12 cellular contexts compared by ENCODE assay signal in the genomic region with DNA sequence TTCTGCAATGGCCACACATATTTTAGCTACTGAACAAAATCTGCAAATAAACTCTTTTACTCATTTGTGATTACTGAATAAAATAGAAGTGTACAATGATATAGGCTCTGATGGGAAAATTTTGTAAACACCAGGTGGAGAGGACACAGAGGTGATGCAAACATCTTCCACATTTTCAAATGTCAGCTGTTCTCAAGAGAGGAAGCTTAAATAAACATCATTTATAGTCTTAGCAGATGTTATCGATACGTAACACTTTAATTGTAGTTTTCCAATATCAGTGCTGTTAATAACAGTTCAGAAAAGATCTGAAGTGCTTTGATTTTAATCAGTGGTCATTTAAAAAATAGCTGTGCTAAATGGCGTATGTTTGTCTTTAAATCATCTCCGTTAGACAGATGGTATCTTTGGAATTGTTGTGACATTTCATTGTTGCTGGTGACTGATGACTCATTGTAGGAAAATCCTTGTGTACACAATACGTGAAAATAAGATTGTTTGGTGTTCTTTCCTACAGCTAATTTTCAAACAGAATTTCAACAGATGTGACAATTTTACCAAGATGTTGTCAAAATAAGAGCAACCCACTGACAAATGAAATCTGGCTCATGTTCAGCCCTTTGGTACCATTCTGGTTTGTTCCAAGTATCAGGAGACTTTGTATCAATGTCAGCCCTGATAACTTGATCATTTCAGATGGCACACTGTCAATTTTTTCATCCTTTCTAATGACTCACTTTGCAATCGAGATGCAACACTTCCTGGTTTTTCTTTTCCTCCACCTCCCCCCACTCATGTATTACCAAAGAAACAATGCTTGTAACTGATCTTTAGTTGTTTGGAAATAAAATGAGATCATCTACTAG.
A peak's percentile ranks its signal among the peaks of the same experiment; 100 is the strongest.
DNase-seq lines count a peak whose midpoint lies in the region; ATAC-seq and TF ChIP-seq lines count a peak whose summit lies in the region.
"Had no signal": no experiment of that assay in that cellular context is flagged by ENCODE, and none has a peak within 500 bp of the region (broad histone marks: within the 10 kb centered on the region; RNA-seq: fewer than 3 reads in every experiment).

No MANE protein-coding gene starts in this region.

- no peaks in the 10 kb centered on the region for H3K23me2 ChIP-seq in H9 (ENCODE audit: insufficient read length, low read depth, low read length, poor library complexity, severe bottlenecking)

- H2BK15ac ChIP-seq in H9 (ENCODE audit: low read depth, low read length), result no peak overlapping the region

- no peak overlapping the region for H3K56ac ChIP-seq in H9 (ENCODE audit: insufficient read length, low read depth, low read length)

- H3K36me3 ChIP-seq in HUES64 (ENCODE audit: insufficient read depth, low read length), result no peaks in the 10 kb centered on the region

- no peak for TF ChIP-seq CTCF in H9 (conservative IDR thresholded peaks at IDR 0.05)

- H3K14ac ChIP-seq in H9 (ENCODE audit: insufficient read depth, low read length), result no peak overlapping the region

- peaks cover 12 to 13% of the 10 kb centered on the region in 2 experiments for H3K4me1 Mint-ChIP-seq in H9
- H3K4me1 Mint-ChIP-seq: activated CD4-positive, alpha-beta memory T cell treated with anti-CD3 and anti-CD28 coated beads, Interleukin-2, amount 10 ng/mL, durations not matched to agents 7 days and 5 days had no signal

- H3T11ph ChIP-seq in H9 (ENCODE audit: low read length), result no peak overlapping the region

- H4K5ac ChIP-seq in H9 (ENCODE audit: insufficient read length, low read depth, low read length), result no peak overlapping the region

- H3K79me2 ChIP-seq in H9 (ENCODE audit: insufficient read depth, low read length), result no peaks in the 10 kb centered on the region

- no peak overlapping the region for H2AK5ac ChIP-seq in H9 (ENCODE audit: insufficient read length, low read length)

- no peak overlapping the region for H4K91ac ChIP-seq in H9 (ENCODE audit: insufficient read length, low read depth, low read length)

- no peak overlapping the region for H2BK5ac ChIP-seq in H9 (ENCODE audit: insufficient read length, low read length)

- no peak overlapping the region for H4K8ac ChIP-seq in H9 (replicated peaks; ENCODE audit: insufficient read length, low read depth, low read length)

- H3K79me1 ChIP-seq in H9 (ENCODE audit: insufficient read depth, low read depth, low read length, poor library complexity, severe bottlenecking), result no peaks in the 10 kb centered on the region

- H3K4me3 ChIP-seq in HUES64 (ENCODE audit: low read length), result no peak overlapping the region

- H3K9me3 ChIP-seq in HUES64 (ENCODE audit: insufficient read depth, low read depth, low read length) (no peaks in the 10 kb centered on the region), H9 (ENCODE audit: control insufficient read depth, low read depth, low read length) (no peaks in the 10 kb centered on the region)
- H3K9me3 ChIP-seq: Caco-2 had no signal

- no peak overlapping the region for H3K4me2 ChIP-seq in H9 (ENCODE audit: insufficient read depth, insufficient read length, low read length)
- H3K4me2 ChIP-seq: KMS-11 had no signal

- peak overlapping the region; percentile 37; the same call in 1 of the 2 replicates for H3K27ac ChIP-seq in HUES64 (ENCODE audit: low read depth, low read length)
- H3K27ac ChIP-seq in H9 (ENCODE audit: insufficient read length, low read depth, low read length), result no peak overlapping the region
- H3K27ac ChIP-seq: KMS-11 had no signal

- 83% methylated on average over 6 of the region's 6 CpGs for WGBS in HUES64
- no CpG with 5 or more reads among the region's 6 CpGs for WGBS in H9 (ENCODE audit: extremely low coverage, insufficient read length, low lambda C conversion rate)

- no peak overlapping the region for H2BK20ac ChIP-seq in H9 (ENCODE audit: low read depth, low read length, poor library complexity, severe bottlenecking)

- no peak overlapping the region for H2BK120ac ChIP-seq in H9 (ENCODE audit: low read depth, low read length, poor library complexity, severe bottlenecking)

- H3K18ac ChIP-seq in H9 (ENCODE audit: insufficient read length, low read depth, low read length), result no peak overlapping the region

- peaks cover 11% of the 10 kb centered on the region for H3K4me1 ChIP-seq in HUES64 (ENCODE audit: insufficient read depth, low read length)
- H3K4me1 ChIP-seq in H9 (ENCODE audit: insufficient read depth, low read length), result peaks cover 3% of the 10 kb centered on the region; the same call in 1 of the 2 replicates
- H3K4me1 ChIP-seq: Caco-2 had no signal

- H3K23ac ChIP-seq in H9 (ENCODE audit: insufficient read length, low read depth, low read length), result no peak overlapping the region

- H3K4me3 Mint-ChIP-seq in H9, result no peak overlapping the region
- H3K4me3 Mint-ChIP-seq: activated CD4-positive, alpha-beta memory T cell treated with anti-CD3 and anti-CD28 coated beads, Interleukin-2, amount 10 ng/mL, durations not matched to agents 7 days and 5 days had no signal

- H3K27me3 ChIP-seq in HUES64 (ENCODE audit: insufficient read depth, low read length), result no peaks in the 10 kb centered on the region
- no peaks in the 10 kb centered on the region for H3K27me3 ChIP-seq in H9 (ENCODE audit: insufficient read depth, low read length)

- ATAC-seq in HG03457 (IDR thresholded peaks at IDR 0.05; ENCODE audit: unreplicated experiment), result no peak
- ATAC-seq in left colon, result no peak

- no peak overlapping the region for H2AFZ ChIP-seq in H9 (ENCODE audit: low read length)

- DNase-seq in AG20443 (ENCODE audit: low spot score), result peak; percentile 26
- peak; percentile 93 for DNase-seq in SHP77 treated with DMSO at 0.1 percent for 48 hours (lab: John Stamatoyannopoulos, UW)
- peak; percentile 70 for DNase-seq in iris pigment epithelial cell (ENCODE audit: low read depth)
- no peak for DNase-seq in H9
- DNase-seq in SIG-M5 (lab: John Stamatoyannopoulos, UW), result no peak
- DNase-seq in left colon, result no peak
- DNase-seq: activated CD4-positive, alpha-beta memory T cell treated with anti-CD3 and anti-CD28 coated beads, Interleukin-2, amount 10 ng/mL, durations not matched to agents 7 days and 5 days; aorta; Caco-2 had no signal

- H3K27me3 Mint-ChIP-seq in H9 (ENCODE audit: low read depth), result no peaks in the 10 kb centered on the region
- H3K27me3 Mint-ChIP-seq: activated CD4-positive, alpha-beta memory T cell treated with anti-CD3 and anti-CD28 coated beads, Interleukin-2, amount 10 ng/mL, durations not matched to agents 7 days and 5 days had no signal

- H3K36me3 Mint-ChIP-seq in H9 (ENCODE audit: insufficient read depth in 1 of 3, low read depth in 3 of 3), result peaks cover 0 to 5% (median 0%) of the 10 kb centered on the region in 3 experiments; a peak in 2 of 7 replicates

- H3K9ac ChIP-seq in HUES64 (ENCODE audit: low read depth, low read length), result no peak overlapping the region
- H3K9ac ChIP-seq in H9 (ENCODE audit: extremely low read depth, insufficient read length, low read length), result no peak overlapping the region
- H3K9ac ChIP-seq: KMS-11 had no signal

- no peak overlapping the region for H2BK12ac ChIP-seq in H9 (ENCODE audit: insufficient read length, low read depth, low read length)

- 0 out of 7 replicates have a peak overlapping the region, but pooled peaks of 1 of the 3 experiments have one; percentile 15 for H3K27ac Mint-ChIP-seq in H9
- H3K27ac Mint-ChIP-seq: activated CD4-positive, alpha-beta memory T cell treated with anti-CD3 and anti-CD28 coated beads, Interleukin-2, amount 10 ng/mL, durations not matched to agents 7 days and 5 days had no signal

- no peaks in the 10 kb centered on the region for H4K20me1 ChIP-seq in H9 (ENCODE audit: control insufficient read depth, insufficient read depth, insufficient read length)

- peaks cover 0 to 3% of the 10 kb centered on the region in 2 experiments; a peak in 2 of 5 replicates for H3K9me3 Mint-ChIP-seq in H9

- intact Hi-C loops in left colon (cut with DNase I, micrococcal nuclease), result no loop called here

- no peak overlapping the region for H3K4ac ChIP-seq in H9 (ENCODE audit: low read depth, low read length)

Comparison
In these comparisons a context has a peak if more than half of its experiments do, and no peak if none do; other contexts are left out.
1. DNase-seq: peak in AG20443 (single experiment), SHP77 treated with DMSO at 0.1 percent for 48 hours (single experiment) and iris pigment epithelial cell (single experiment); none in H9 (single experiment), SIG-M5 (single experiment) and left colon (0 of 2).